ENCODE assay signal across 18 cellular contexts in the genomic region with DNA sequence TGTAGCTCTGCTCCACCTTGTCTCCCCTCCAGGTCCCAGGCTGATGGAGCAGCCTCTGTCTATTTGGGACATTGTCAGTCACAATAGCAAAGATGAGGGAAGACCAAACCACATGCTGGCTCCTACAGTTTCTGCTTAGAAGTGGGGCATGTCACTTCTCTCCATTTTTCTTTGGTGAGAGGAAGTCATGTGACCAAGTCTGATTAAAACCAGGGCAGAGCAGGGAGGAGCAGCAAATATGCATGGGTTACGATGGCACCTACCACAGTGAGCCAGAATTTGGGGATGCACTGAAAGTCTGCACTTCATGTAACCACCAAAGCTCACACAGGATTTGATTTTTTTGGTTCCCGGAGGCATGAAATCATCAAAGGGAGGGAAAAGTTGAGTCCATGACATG.
DNase-seq lines count a peak whose midpoint lies in the region; ATAC-seq, FAIRE-seq and TF ChIP-seq lines count a peak whose summit lies in the region.
"Had no signal": no experiment of that assay in that cellular context is flagged by ENCODE, and none has a peak within 500 bp of the region (broad histone marks: within the 10 kb centered on the region; RNA-seq: fewer than 3 reads in every experiment).

No MANE protein-coding gene starts in this region.

- POLR2A ChIA-PET in H1 (lab: Charles Lee; ENCODE audit: partially characterized antibody): no interaction called here

- H3K79me2 ChIP-seq in H1 (ENCODE audit: control insufficient read depth in 1 of 2, insufficient read depth in 2 of 2, low read length in 2 of 2): no peaks in the 10 kb centered on the region

- 80% methylated on average over 2 of the region's 2 CpGs; no CpG with 5 or more reads in 1 of the 2 experiments for WGBS in H1 (ENCODE audit: extremely low coverage in 1 of 2, insufficient coverage in 1 of 2, insufficient read length in 1 of 2, insufficient replicate concordance in 2 of 2, low coverage in 1 of 2, low lambda C conversion rate in 2 of 2, missing lambda C conversion rate in 1 of 2), 2 experiments
- no CpG with 5 or more reads among the region's 2 CpGs for WGBS in neuronal stem cell (ENCODE audit: extremely low coverage in 2 of 2, insufficient read length in 2 of 2, insufficient replicate concordance in 1 of 2), 2 donors

- H3K4me1 ChIP-seq in H1 (replicated peaks in 1 of 4; ENCODE audit: control insufficient read depth in 3 of 4, insufficient read depth in 4 of 4, low read length in 3 of 4): peaks cover 3 to 12% (median 5%) of the 10 kb centered on the region in 4 experiments; a peak in 6 of 7 replicates
- peaks cover 0 to 6% of the 10 kb centered on the region in 2 donors for H3K4me1 ChIP-seq in neuronal stem cell (ENCODE audit: control insufficient read depth in 2 of 2, insufficient read depth in 1 of 2, low read depth in 1 of 2, low read length in 2 of 2)

- H2BK15ac ChIP-seq in H1 (ENCODE audit: low read length) (no peak overlapping the region), neuronal stem cell (ENCODE audit: low read length) (no peak overlapping the region)

- CTCF ChIA-PET in H1 (lab: Charles Lee; ENCODE audit: partially characterized antibody): interaction anchor here (0.8 to 1.2 kb wide), 2 partner anchors 15 to 377 kb away, joined by 3 read pairs; no protein-coding TSS in a partner anchor

- H3K18ac ChIP-seq in H1 (ENCODE audit: extremely low read depth, low read length) (no peak overlapping the region), neuronal stem cell (ENCODE audit: low read length) (no peak overlapping the region)

- no peak overlapping the region for H2AK5ac ChIP-seq in H1 (ENCODE audit: low read depth, low read length)
- no peak overlapping the region for H2AK5ac ChIP-seq in neuronal stem cell (ENCODE audit: low read depth, low read length)

- H3K23ac ChIP-seq in H1 (ENCODE audit: insufficient read length): no peak overlapping the region
- H3K23ac ChIP-seq in neuronal stem cell (ENCODE audit: low read depth, low read length, poor library complexity): no peak overlapping the region

- H3K4ac ChIP-seq in H1 (replicated peaks; ENCODE audit: insufficient read length, low read depth, low read length) (no peak overlapping the region), neuronal stem cell (ENCODE audit: low read length) (no peak overlapping the region)

- H3K4me2 ChIP-seq in H1 (ENCODE audit: insufficient read depth in 1 of 2, low read depth in 2 of 2, low read length in 2 of 2): no peak overlapping the region
- no peak overlapping the region for H3K4me2 ChIP-seq in neuronal stem cell (ENCODE audit: insufficient read depth, low read length, poor library complexity, severe bottlenecking)

- TF ChIP-seq EP300 in H1 (IDR thresholded peaks at IDR 0.05; ENCODE audit: borderline replicate concordance in 1 of 2, low read depth in 2 of 2, low read length in 2 of 2): no peak

- H3K23me2 ChIP-seq in H1 (ENCODE audit: low read depth, low read length): no peaks in the 10 kb centered on the region

- H4K91ac ChIP-seq in H1 (replicated peaks; ENCODE audit: insufficient read length, low read length): no peak overlapping the region
- no peak overlapping the region for H4K91ac ChIP-seq in neuronal stem cell (ENCODE audit: low read depth, low read length, poor library complexity)

- TF ChIP-seq CTCF in H1 (IDR thresholded peaks at IDR 0.05; ENCODE audit: control extremely low read depth in 1 of 3, insufficient read depth in 1 of 3, low read depth in 1 of 3, low read length in 3 of 3): no peak

- H2BK5ac ChIP-seq in H1 (ENCODE audit: low read depth, low read length): no peak overlapping the region
- H2BK5ac ChIP-seq in neuronal stem cell (ENCODE audit: low read length): no peak overlapping the region

- no peak overlapping the region for H3K27ac ChIP-seq in H1 (ENCODE audit: low read depth, low read length)
- H3K27ac ChIP-seq in neuronal stem cell (replicated peaks; ENCODE audit: low read length): no peak overlapping the region
- H3K27ac ChIP-seq: C4-2B had no signal

- H3K36me3 ChIP-seq in H1 (ENCODE audit: control insufficient read depth in 2 of 4, insufficient read depth in 4 of 4, low read length in 3 of 4) (no peaks in the 10 kb centered on the region), neuronal stem cell (replicated peaks in 1 of 2; ENCODE audit: control insufficient read depth in 2 of 2, insufficient read depth in 2 of 2, low read length in 2 of 2) (no peaks in the 10 kb centered on the region)
- H3K36me3 ChIP-seq: BE2C had no signal

- no peaks in the 10 kb centered on the region for H3K27me3 ChIP-seq in H1 (replicated peaks in 1 of 4; ENCODE audit: control insufficient read depth in 3 of 4, extremely low read depth in 1 of 4, insufficient read depth in 3 of 4, low read length in 3 of 4)
- peaks cover 0 to 3% (median 0%) of the 10 kb centered on the region in 3 experiments for H3K27me3 ChIP-seq in neuronal stem cell (ENCODE audit: control insufficient read depth in 3 of 3, insufficient read depth in 3 of 3, low read depth in 1 of 3, low read length in 3 of 3)
- H3K27me3 ChIP-seq: BE2C had no signal

- no peak overlapping the region for H3K4me3 ChIP-seq in Jurkat, Clone E6-1 (ENCODE audit: low read length)
- H3K4me3 ChIP-seq in H1 (ENCODE audit: extremely low read depth in 1 of 4, insufficient read depth in 2 of 4, low read depth in 3 of 4, low read length in 4 of 4) (no peak overlapping the region), neuronal stem cell (ENCODE audit: low read length in 2 of 2) (no peak overlapping the region)
- H3K4me3 ChIP-seq: A549 had no signal

- H3K79me1 ChIP-seq in H1 (ENCODE audit: low read depth, low read length) (no peaks in the 10 kb centered on the region), neuronal stem cell (ENCODE audit: low read depth, low read length) (no peaks in the 10 kb centered on the region)

- ATAC-seq in GM18867 (IDR thresholded peaks at IDR 0.05; ENCODE audit: unreplicated experiment): no peak
- ATAC-seq: A549 had no signal

- peak; percentile 53 for FAIRE-seq in H54 (lab: Jason Lieb, UNC)
- FAIRE-seq in H1 (lab: Jason Lieb, UNC): no peak
- FAIRE-seq: A549, D721Med, GM12892, GM19239 had no signal

- H2AFZ ChIP-seq in H1 (ENCODE audit: low read length): 0 out of 2 replicates have a peak overlapping the region, but pooled peaks have one; percentile 79
- H2AFZ ChIP-seq in neuronal stem cell (ENCODE audit: low read length): peak overlapping the region; percentile 32

- no peak overlapping the region for H2BK120ac ChIP-seq in H1 (replicated peaks; ENCODE audit: low read depth, low read length)
- no peak overlapping the region for H2BK120ac ChIP-seq in neuronal stem cell (ENCODE audit: low read depth, low read length)

- no peak overlapping the region for H2BK12ac ChIP-seq in H1 (ENCODE audit: low read depth, low read length)
- no peak overlapping the region for H2BK12ac ChIP-seq in neuronal stem cell (ENCODE audit: low read length)

- no peak overlapping the region for H3K56ac ChIP-seq in H1 (replicated peaks; ENCODE audit: insufficient read length, low read depth, low read length)

- no peak overlapping the region for H3K9ac ChIP-seq in H1 (replicated peaks in 1 of 4; ENCODE audit: extremely low read depth in 1 of 4, low read depth in 3 of 4, low read length in 3 of 4)
- no peak overlapping the region for H3K9ac ChIP-seq in neuronal stem cell (ENCODE audit: low read depth, low read length, poor library complexity)

- TF ChIP-seq POLR2A in H54 (IDR thresholded peaks at IDR 0.05; ENCODE audit: low read depth, low read length): no peak
- TF ChIP-seq POLR2A in H1 (IDR thresholded peaks at IDR 0.05; ENCODE audit: control extremely low read depth in 1 of 2, low read depth in 2 of 2, low read length in 2 of 2): no peak

- H2BK20ac ChIP-seq in H1 (ENCODE audit: low read length): no peak overlapping the region

- no peak overlapping the region for H4K5ac ChIP-seq in H1 (ENCODE audit: insufficient read length, low read depth, low read length)

- TF ChIP-seq RAD21 in H1 (IDR thresholded peaks at IDR 0.05 in 1 of 2, conservative IDR thresholded peaks at IDR 0.05 in 1 of 2; ENCODE audit: low read depth in 2 of 2, low read length in 2 of 2): no peak

- H3K14ac ChIP-seq in H1 (ENCODE audit: insufficient read length): no peak overlapping the region
- H3K14ac ChIP-seq in neuronal stem cell (ENCODE audit: low read length): no peak overlapping the region

- H4K8ac ChIP-seq in H1 (ENCODE audit: extremely low read depth, insufficient read depth, low read length) (no peak overlapping the region), neuronal stem cell (ENCODE audit: low read depth, low read length) (no peak overlapping the region)

- no peak for DNase-seq in H54 (ENCODE audit: insufficient read length, low spot score)
- DNase-seq in Jurkat, Clone E6-1 (ENCODE audit: low read depth, low spot score): peak; percentile 27
- no peak for DNase-seq in H1 (ENCODE audit: low read depth in 1 of 2, low spot score in 2 of 2)
- no peak for DNase-seq in neuronal stem cell (ENCODE audit: low spot score)
- no peak for DNase-seq in NCI-H774 (lab: John Stamatoyannopoulos, UW)
- DNase-seq in nucleus accumbens (lab: John Stamatoyannopoulos, UW): no peak
- DNase-seq: BE2C; CD4-positive, alpha-beta memory T cell; DMS153; DMS79 treated with DMSO at 0.1 percent for 48 hours; GDM1; H9 had no signal

- no peaks in the 10 kb centered on the region for H3K9me3 ChIP-seq in H1 (ENCODE audit: insufficient read depth in 2 of 2, low read depth in 1 of 2, low read length in 1 of 2)
- no peaks in the 10 kb centered on the region for H3K9me3 ChIP-seq in neuronal stem cell (replicated peaks in 1 of 2; ENCODE audit: control insufficient read depth in 2 of 2, insufficient read depth in 1 of 2, low read depth in 1 of 2, low read length in 2 of 2)
- H3K9me3 ChIP-seq: A549, BE2C had no signal

- H4K20me1 ChIP-seq in H1 (replicated peaks in 1 of 2; ENCODE audit: control insufficient read depth in 1 of 2, insufficient read depth in 2 of 2, low read length in 2 of 2): no peaks in the 10 kb centered on the region

TF ChIP-seq in H1, 55 proteins besides CTCF, POLR2A, EP300 and RAD21 (continues in another document):
- TF ChIP-seq CTBP2 (IDR thresholded peaks at IDR 0.05; ENCODE audit: borderline replicate concordance, insufficient read depth, insufficient read length, low read length) (no peak), BCL11A (IDR thresholded peaks at IDR 0.05; ENCODE audit: low read depth in 2 of 2, low read length in 2 of 2) (no peak), BRCA1 (IDR thresholded peaks at IDR 0.05; ENCODE audit: low read depth, low read length) (no peak), SRF (IDR thresholded peaks at IDR 0.05; ENCODE audit: low read depth, low read length) (no peak), NRF1 (IDR thresholded peaks at IDR 0.05; ENCODE audit: low read depth, low read length) (no peak)
